Comparison of ENCODE assay signal across 17 cellular contexts in genomic region chr5:1038417-1039209, GRCh38. TPM values are rescaled to one million over a fixed set of nuclear protein-coding genes. Genes with fewer than 3 reads are reported as not detected.
A peak's percentile ranks its signal among the peaks of the same experiment; 100 is the strongest.
DNase-seq lines count a peak whose midpoint lies in the region; ATAC-seq and TF ChIP-seq lines count a peak whose summit lies in the region.
"Had no signal": no experiment of that assay in that cellular context is flagged by ENCODE, and none has a peak within 500 bp of the region (broad histone marks: within the 10 kb centered on the region; RNA-seq: fewer than 3 reads in every experiment).

No MANE protein-coding gene starts in this region.

- H3K4me2 ChIP-seq in SK-N-SH, result no peak overlapping the region
- H3K4me2 ChIP-seq: BLaER1 treated with 17β-estradiol and CSF1 and Interleukin-3, amounts not matched to agents 10 nM and 100 nM; KMS-11 had no signal

- H3K36me3 ChIP-seq in SK-N-SH (replicated peaks in 1 of 2; ENCODE audit: control insufficient read depth in 1 of 2, insufficient read depth in 2 of 2, low read length in 1 of 2) (no peaks in the 10 kb centered on the region), HEK293 (ENCODE audit: control insufficient read depth in 2 of 2, insufficient read depth in 1 of 2, low read length in 2 of 2) (peaks cover 0 to 21% of the 10 kb centered on the region in 2 experiments; a peak in 1 of 3 replicates), left lung (no peaks in the 10 kb centered on the region)

- no peak for TF ChIP-seq RAD21 in SK-N-SH (IDR thresholded peaks at IDR 0.05; ENCODE audit: low read length)

- no peaks in the 10 kb centered on the region for H3K79me2 ChIP-seq in SK-N-SH (ENCODE audit: insufficient read depth)

- CTCF ChIA-PET in SK-N-SH (lab: Yijun Ruan, JAX), result no interaction called here
- CTCF ChIA-PET in HEK293 (lab: Yijun Ruan, JAX), result no interaction called here

- no peaks in the 10 kb centered on the region for H3K27me3 ChIP-seq in SK-N-SH (ENCODE audit: insufficient read depth)
- no peaks in the 10 kb centered on the region for H3K27me3 ChIP-seq in left lung
- H3K27me3 ChIP-seq: BLaER1 treated with 17β-estradiol and CSF1 and Interleukin-3, amounts not matched to agents 10 nM and 100 nM had no signal

- intact Hi-C loops in left lung (cut with DNase I), result no loop called here

- H3K9me2 ChIP-seq in SK-N-SH, result no peaks in the 10 kb centered on the region

- H3K4me1 ChIP-seq in SK-N-SH (ENCODE audit: control insufficient read depth in 1 of 2, insufficient read depth in 2 of 2, low read depth in 1 of 2, low read length in 1 of 2), result no peaks in the 10 kb centered on the region
- H3K4me1 ChIP-seq in HEK293 (ENCODE audit: control insufficient read depth, insufficient read depth, low read length), result no peaks in the 10 kb centered on the region
- no peaks in the 10 kb centered on the region for H3K4me1 ChIP-seq in left lung

- DNase-seq in SK-N-SH (peak; percentile 10), left lung (peak; percentile 22 to 72), LoVo (ENCODE audit: low spot score) (no peak)
- DNase-seq: GF-D8, NCI-H1092 treated with DMSO at 0.1 percent for 48 hours, NCI-H510A treated with DMSO at 0.1 percent for 48 hours, NCI-H82, PC-3 had no signal

- H3K27me3 Mint-ChIP-seq in stimulated activated memory B cell treated with anti-CD40 and anti-IgM and Interleukin-4, amounts not matched to agents 10 μg/mL and 1 μg/mL and 100 μg/mL, for 72 hours, result peaks cover 18% of the 10 kb centered on the region

- TF ChIP-seq EP300 in SK-N-SH (IDR thresholded peaks at IDR 0.05; ENCODE audit: borderline replicate concordance in 1 of 2, low read depth in 1 of 2, low read length in 1 of 2), result no peak

- no peaks in the 10 kb centered on the region for H4K20me1 ChIP-seq in SK-N-SH (ENCODE audit: insufficient read depth)

- no peak overlapping the region for H2AFZ ChIP-seq in SK-N-SH (ENCODE audit: low read depth)

- H3K9me3 ChIP-seq in SK-N-SH, result no peaks in the 10 kb centered on the region
- H3K9me3 ChIP-seq in HEK293 (ENCODE audit: control insufficient read depth, insufficient read depth, low read depth, low read length), result no peaks in the 10 kb centered on the region
- H3K9me3 ChIP-seq in left lung, result no peaks in the 10 kb centered on the region

- POLR2A ChIA-PET in SK-N-SH (lab: Yijun Ruan, JAX) (no interaction called here), HEK293 (lab: Yijun Ruan, JAX) (no interaction called here)

- ATAC-seq in SK-N-SH treated with all-trans-retinoic acid at 6 μM for 48 hours (no peak), left lung (no peak), GM19328 (IDR thresholded peaks at IDR 0.05; ENCODE audit: unreplicated experiment) (no peak), GM19452 (IDR thresholded peaks at IDR 0.05; ENCODE audit: unreplicated experiment) (no peak)
- ATAC-seq in stimulated activated memory B cell treated with anti-CD40 and anti-IgM and Interleukin-4, amounts not matched to agents 10 μg/mL and 1 μg/mL and 100 μg/mL, for 72 hours, result peak; percentile 40
- ATAC-seq: PC-3 had no signal

- no peak overlapping the region for H3K4me3 Mint-ChIP-seq in stimulated activated memory B cell treated with anti-CD40 and anti-IgM and Interleukin-4, amounts not matched to agents 10 μg/mL and 1 μg/mL and 100 μg/mL, for 72 hours

- no peaks in the 10 kb centered on the region for H3F3A ChIP-seq in SK-N-SH (replicated peaks; ENCODE audit: insufficient read depth)

- TF ChIP-seq CTCF in SK-N-SH (IDR thresholded peaks at IDR 0.05) (no peak), HEK293 (tag by site-specific recombination; IDR thresholded peaks at IDR 0.05) (no peak), left lung (IDR thresholded peaks at IDR 0.05) (no peak)

- H3K4me3 ChIP-seq in SK-N-SH (ENCODE audit: low read depth in 2 of 2, low read length in 1 of 2) (no peak overlapping the region), HEK293 (ENCODE audit: low read depth, low read length) (no peak overlapping the region), left lung (no peak overlapping the region)
- H3K4me3 ChIP-seq: BLaER1 treated with 17β-estradiol and CSF1 and Interleukin-3, amounts not matched to agents 10 nM and 100 nM had no signal

- no peak overlapping the region for H3K27ac Mint-ChIP-seq in stimulated activated memory B cell treated with anti-CD40 and anti-IgM and Interleukin-4, amounts not matched to agents 10 μg/mL and 1 μg/mL and 100 μg/mL, for 72 hours

- H3K9ac ChIP-seq in SK-N-SH, result no peak overlapping the region
- H3K9ac ChIP-seq: BLaER1 treated with 17β-estradiol and CSF1 and Interleukin-3, amounts not matched to agents 10 nM and 100 nM; KMS-11 had no signal

- H3K36me3 Mint-ChIP-seq in stimulated activated memory B cell treated with anti-CD40 and anti-IgM and Interleukin-4, amounts not matched to agents 10 μg/mL and 1 μg/mL and 100 μg/mL, for 72 hours, result no peaks in the 10 kb centered on the region

- peaks cover 28% of the 10 kb centered on the region for H3K9me3 Mint-ChIP-seq in stimulated activated memory B cell treated with anti-CD40 and anti-IgM and Interleukin-4, amounts not matched to agents 10 μg/mL and 1 μg/mL and 100 μg/mL, for 72 hours

- 64% methylated on average over 24 of the region's 28 CpGs for WGBS in SK-N-SH (ENCODE audit: low lambda C conversion rate)

- peaks cover 8% of the 10 kb centered on the region for H3K4me1 Mint-ChIP-seq in stimulated activated memory B cell treated with anti-CD40 and anti-IgM and Interleukin-4, amounts not matched to agents 10 μg/mL and 1 μg/mL and 100 μg/mL, for 72 hours

- H3K27ac ChIP-seq in SK-N-SH (ENCODE audit: low read depth in 2 of 2, low read length in 1 of 2) (no peak overlapping the region), HEK293 (ENCODE audit: extremely low read depth, low read depth, low read length) (no peak overlapping the region), left lung (no peak overlapping the region)
- H3K27ac ChIP-seq: 22Rv1; BLaER1 treated with 17β-estradiol and CSF1 and Interleukin-3, amounts not matched to agents 10 nM and 100 nM; KMS-11; RWPE1 had no signal

TF ChIP-seq in SK-N-SH, 30 proteins besides CTCF, POLR2A, EP300 and RAD21 (continues in another document):
- TF ChIP-seq POLR2AphosphoS5 (IDR thresholded peaks at IDR 0.05; ENCODE audit: low read depth, low read length) (no peak), CHD2 (IDR thresholded peaks at IDR 0.05; ENCODE audit: low read length, partially characterized antibody) (no peak), RCOR1 (IDR thresholded peaks at IDR 0.05; ENCODE audit: low read length) (no peak), TAF1 (IDR thresholded peaks at IDR 0.05; ENCODE audit: borderline replicate concordance, low read depth, low read length) (no peak), EZH2phosphoT487 (IDR thresholded peaks at IDR 0.05; ENCODE audit: borderline replicate concordance, low read depth) (no peak), FOXJ3 (CRISPR knock-in tag; IDR thresholded peaks at IDR 0.05) (no peak), GABPA (IDR thresholded peaks at IDR 0.05; ENCODE audit: low read depth) (no peak), TCF12 (IDR thresholded peaks at IDR 0.05) (no peak), SMC3 (IDR thresholded peaks at IDR 0.05; ENCODE audit: low read depth, low read length) (no peak), MXI1 (IDR thresholded peaks at IDR 0.05; ENCODE audit: low read depth, low read length) (no peak)

TF ChIP-seq in SK-N-SH treated with all-trans-retinoic acid at 6 μM for 48 hours, 23 proteins besides CTCF, POLR2A, EP300 and RAD21 (continues in another document):
- TF ChIP-seq ZC3H10 (CRISPR knock-in tag; IDR thresholded peaks at IDR 0.05) (no peak), PATZ1 (CRISPR knock-in tag; IDR thresholded peaks at IDR 0.05; ENCODE audit: borderline replicate concordance) (no peak), TCF4 (CRISPR knock-in tag; IDR thresholded peaks at IDR 0.05; ENCODE audit: borderline replicate concordance) (no peak)

TF ChIP-seq in HEK293, 187 proteins besides CTCF, POLR2A, EP300 and RAD21:
- TF ChIP-seq ZIC2 (tag by site-specific recombination; IDR thresholded peaks at IDR 0.05), result peak; percentile 22; the same call in 1 of the 2 replicates
- no peak for TF ChIP-seq ZNF155 (tag by site-specific recombination; IDR thresholded peaks at IDR 0.05)
- TF ChIP-seq ZNF513 (tag by site-specific recombination; IDR thresholded peaks at IDR 0.05), result no peak
- TF ChIP-seq ZNF488 (tag by site-specific recombination; IDR thresholded peaks at IDR 0.05), result no peak
- no peak for TF ChIP-seq ZFP41 (tag by site-specific recombination; IDR thresholded peaks at IDR 0.05; ENCODE audit: borderline replicate concordance)
- no peak for TF ChIP-seq ZFP37 (tag by site-specific recombination; IDR thresholded peaks at IDR 0.05)

RNA-seq across cellular contexts. Expression of gene NKD2, which starts 30.0 kb away (rescaled TPM):
- polyA plus RNA-seq in SK-N-SH (2012; rRNA removed), result not detected in 2 replicates
- not detected in 2 replicates for polyA plus RNA-seq in SK-N-SH (2012; cell fraction: cytosol; rRNA removed)
- 0.06 TPM in 1 of 2 replicates, not detected in the other for polyA plus RNA-seq in SK-N-SH (2012; cell fraction: nucleus; rRNA removed)
- total RNA-seq in left lung, result 10 to 100 TPM; 31.6 to 61.5 TPM
